Comparison of ENCODE assay signal across 9 cellular contexts in the genomic region with DNA sequence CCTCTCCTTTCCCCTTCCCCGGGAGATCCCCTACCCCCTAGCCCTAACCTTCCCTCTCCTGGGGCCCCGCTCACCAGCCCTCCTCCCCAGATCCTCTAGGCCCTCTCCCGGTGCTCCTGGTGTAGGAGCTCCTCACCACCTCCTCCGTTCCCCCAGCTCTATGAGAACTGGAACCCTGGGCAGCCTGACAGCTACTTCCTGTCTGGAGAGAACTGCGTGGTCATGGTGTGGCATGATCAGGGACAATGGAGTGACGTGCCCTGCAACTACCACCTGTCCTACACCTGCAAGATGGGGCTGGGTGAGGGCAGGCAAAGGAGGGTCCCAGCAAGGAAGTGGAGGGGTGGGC. TPM values are rescaled to one million over a fixed set of nuclear protein-coding genes. Genes with fewer than 3 reads are reported as not detected.
A peak's percentile ranks its signal among the peaks of the same experiment; 100 is the strongest.
DNase-seq lines count a peak whose midpoint lies in the region; ATAC-seq and TF ChIP-seq lines count a peak whose summit lies in the region.
"Had no signal": no experiment of that assay in that cellular context is flagged by ENCODE, and none has a peak within 500 bp of the region (broad histone marks: within the 10 kb centered on the region; RNA-seq: fewer than 3 reads in every experiment).

No MANE protein-coding gene starts in this region.

- peaks cover 21% of the 10 kb centered on the region for H3F3A ChIP-seq in SK-N-SH (replicated peaks; ENCODE audit: insufficient read depth)

- H3K9me3 ChIP-seq in SK-N-SH (no peaks in the 10 kb centered on the region), skeletal muscle tissue (ENCODE audit: control insufficient read depth in 3 of 3, low read length in 3 of 3) (no peaks in the 10 kb centered on the region)
- H3K9me3 ChIP-seq: right atrium auricular region had no signal

- POLR2A ChIA-PET in SK-N-SH (lab: Yijun Ruan, JAX) = no interaction called here

- DNase-seq in SK-N-SH (no peak), NCI-H1417 treated with DMSO at 0.1 percent for 48 hours (lab: John Stamatoyannopoulos, UW) (no peak)
- DNase-seq: NCI-H2081 treated with DMSO at 0.1 percent for 48 hours had no signal

- no peak overlapping the region for H3K4me3 ChIP-seq in SK-N-SH (ENCODE audit: low read depth in 2 of 2, low read length in 1 of 2)
- H3K4me3 ChIP-seq in skeletal muscle tissue (ENCODE audit: low read length in 3 of 3) = peak overlapping the region in 1 of 3 donors; percentile 24

- H4K20me1 ChIP-seq in SK-N-SH (ENCODE audit: insufficient read depth) = peaks cover 3% of the 10 kb centered on the region; the same call in 1 of the 2 replicates

- ATAC-seq in SK-N-SH treated with all-trans-retinoic acid at 6 μM for 48 hours (no peak), GM18519 (IDR thresholded peaks at IDR 0.05; ENCODE audit: low FRiP score, unreplicated experiment) (no peak)

- H3K9ac ChIP-seq in SK-N-SH (no peak overlapping the region), skeletal muscle tissue (ENCODE audit: low read depth in 1 of 3, low read length in 3 of 3) (peak overlapping the region in 2 of 3 donors; percentile 25 to 43)

- no peak overlapping the region for H3K27ac ChIP-seq in SK-N-SH (ENCODE audit: low read depth in 2 of 2, low read length in 1 of 2)
- H3K27ac ChIP-seq in angular gyrus (ENCODE audit: low read depth, low read length) = peak overlapping the region; percentile 58
- no peak overlapping the region for H3K27ac ChIP-seq in skeletal muscle tissue (ENCODE audit: low read depth, low read length)

- no peaks in the 10 kb centered on the region for H3K79me2 ChIP-seq in SK-N-SH (ENCODE audit: insufficient read depth)

- TF ChIP-seq EP300 in SK-N-SH (IDR thresholded peaks at IDR 0.05; ENCODE audit: borderline replicate concordance in 1 of 2, low read depth in 1 of 2, low read length in 1 of 2) = no peak

- no peak for TF ChIP-seq CTCF in SK-N-SH (IDR thresholded peaks at IDR 0.05)

- 55% methylated on average over 6 of the region's 6 CpGs for WGBS in SK-N-SH (ENCODE audit: low lambda C conversion rate)

- TF ChIP-seq RAD21 in SK-N-SH (IDR thresholded peaks at IDR 0.05; ENCODE audit: low read length) = no peak

- H3K4me1 ChIP-seq in SK-N-SH (ENCODE audit: control insufficient read depth in 1 of 2, insufficient read depth in 2 of 2, low read depth in 1 of 2, low read length in 1 of 2) = peaks cover 33 to 43% of the 10 kb centered on the region in 2 experiments; a peak in 3 of 4 replicates
- peaks cover 46 to 63% (median 55%) of the 10 kb centered on the region in 3 donors for H3K4me1 ChIP-seq in skeletal muscle tissue (ENCODE audit: control insufficient read depth in 3 of 3, insufficient read depth in 3 of 3, low read length in 3 of 3)

- CTCF ChIA-PET in SK-N-SH (lab: Yijun Ruan, JAX) = interaction anchor here (0.6 to 13.1 kb wide), 24 partner anchors 8 to 274 kb away, joined by 3 to 682 read pairs (median 5); a partner anchor contains a TSS

- H3K27me3 ChIP-seq in SK-N-SH (ENCODE audit: insufficient read depth) = no peaks in the 10 kb centered on the region
- peaks cover 19 to 37% (median 25%) of the 10 kb centered on the region in 3 donors for H3K27me3 ChIP-seq in skeletal muscle tissue (ENCODE audit: control insufficient read depth in 3 of 3, insufficient read depth in 3 of 3, low read length in 3 of 3)
- H3K27me3 ChIP-seq: right atrium auricular region had no signal

- H3K4me2 ChIP-seq in SK-N-SH = peak overlapping the region; percentile 68; the same call in 1 of the 2 replicates

- no peaks in the 10 kb centered on the region for H3K9me2 ChIP-seq in SK-N-SH

- H3K36me3 ChIP-seq in SK-N-SH (replicated peaks in 1 of 2; ENCODE audit: control insufficient read depth in 1 of 2, insufficient read depth in 2 of 2, low read length in 1 of 2) (no peaks in the 10 kb centered on the region), skeletal muscle tissue (ENCODE audit: control insufficient read depth in 3 of 3, insufficient read depth in 3 of 3, low read length in 3 of 3) (no peaks in the 10 kb centered on the region)
- H3K36me3 ChIP-seq: right atrium auricular region had no signal

- no peak overlapping the region for H2AFZ ChIP-seq in SK-N-SH (ENCODE audit: low read depth)

TF ChIP-seq in SK-N-SH, 30 proteins besides CTCF, POLR2A, EP300 and RAD21:
- TF ChIP-seq MXI1 (IDR thresholded peaks at IDR 0.05; ENCODE audit: low read depth, low read length) (no peak), RXRA (IDR thresholded peaks at IDR 0.05; ENCODE audit: borderline replicate concordance, low read depth) (no peak), FOXM1 (IDR thresholded peaks at IDR 0.05; ENCODE audit: low read depth) (no peak), SMC3 (IDR thresholded peaks at IDR 0.05; ENCODE audit: low read depth, low read length) (no peak), SIN3A (IDR thresholded peaks at IDR 0.05; ENCODE audit: borderline replicate concordance, low read depth, low read length) (no peak), RFX5 (IDR thresholded peaks at IDR 0.05; ENCODE audit: low read length) (no peak), ELF1 (IDR thresholded peaks at IDR 0.05) (no peak)
- TF ChIP-seq, protein P1, sequence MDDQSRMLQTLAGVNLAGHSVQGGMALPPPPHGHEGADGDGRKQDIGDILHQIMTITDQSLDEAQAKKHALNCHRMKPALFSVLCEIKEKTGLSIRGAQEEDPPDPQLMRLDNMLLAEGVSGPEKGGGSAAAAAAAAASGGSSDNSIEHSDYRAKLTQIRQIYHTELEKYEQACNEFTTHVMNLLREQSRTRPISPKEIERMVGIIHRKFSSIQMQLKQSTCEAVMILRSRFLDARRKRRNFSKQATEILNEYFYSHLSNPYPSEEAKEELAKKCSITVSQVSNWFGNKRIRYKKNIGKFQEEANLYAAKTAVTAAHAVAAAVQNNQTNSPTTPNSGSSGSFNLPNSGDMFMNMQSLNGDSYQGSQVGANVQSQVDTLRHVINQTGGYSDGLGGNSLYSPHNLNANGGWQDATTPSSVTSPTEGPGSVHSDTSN (IDR thresholded peaks at IDR 0.05) = no peak
- TF ChIP-seq, protein P2, sequence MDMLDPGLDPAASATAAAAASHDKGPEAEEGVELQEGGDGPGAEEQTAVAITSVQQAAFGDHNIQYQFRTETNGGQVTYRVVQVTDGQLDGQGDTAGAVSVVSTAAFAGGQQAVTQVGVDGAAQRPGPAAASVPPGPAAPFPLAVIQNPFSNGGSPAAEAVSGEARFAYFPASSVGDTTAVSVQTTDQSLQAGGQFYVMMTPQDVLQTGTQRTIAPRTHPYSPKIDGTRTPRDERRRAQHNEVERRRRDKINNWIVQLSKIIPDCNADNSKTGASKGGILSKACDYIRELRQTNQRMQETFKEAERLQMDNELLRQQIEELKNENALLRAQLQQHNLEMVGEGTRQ (IDR thresholded peaks at IDR 0.05; ENCODE audit: borderline replicate concordance, low read depth, low read length) = no peak
TF ChIP-seq in SK-N-SH: peak in this region for 0.

TF ChIP-seq in SK-N-SH treated with all-trans-retinoic acid at 6 μM for 48 hours, 23 proteins besides CTCF, POLR2A, EP300 and RAD21:
- TF ChIP-seq TCF4 (CRISPR knock-in tag; IDR thresholded peaks at IDR 0.05; ENCODE audit: borderline replicate concordance) (no peak), OSR1 (CRISPR knock-in tag; IDR thresholded peaks at IDR 0.05) (no peak), TOX (CRISPR knock-in tag; IDR thresholded peaks at IDR 0.05; ENCODE audit: borderline replicate concordance) (no peak)
- TF ChIP-seq, protein P3, sequence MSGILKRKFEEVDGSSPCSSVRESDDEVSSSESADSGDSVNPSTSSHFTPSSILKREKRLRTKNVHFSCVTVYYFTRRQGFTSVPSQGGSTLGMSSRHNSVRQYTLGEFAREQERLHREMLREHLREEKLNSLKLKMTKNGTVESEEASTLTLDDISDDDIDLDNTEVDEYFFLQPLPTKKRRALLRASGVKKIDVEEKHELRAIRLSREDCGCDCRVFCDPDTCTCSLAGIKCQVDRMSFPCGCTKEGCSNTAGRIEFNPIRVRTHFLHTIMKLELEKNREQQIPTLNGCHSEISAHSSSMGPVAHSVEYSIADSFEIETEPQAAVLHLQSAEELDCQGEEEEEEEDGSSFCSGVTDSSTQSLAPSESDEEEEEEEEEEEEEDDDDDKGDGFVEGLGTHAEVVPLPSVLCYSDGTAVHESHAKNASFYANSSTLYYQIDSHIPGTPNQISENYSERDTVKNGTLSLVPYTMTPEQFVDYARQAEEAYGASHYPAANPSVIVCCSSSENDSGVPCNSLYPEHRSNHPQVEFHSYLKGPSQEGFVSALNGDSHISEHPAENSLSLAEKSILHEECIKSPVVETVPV (CRISPR knock-in tag; IDR thresholded peaks at IDR 0.05) = no peak

RNA-seq across cellular contexts. Expression of a gene that starts 16.0 kb away (rescaled TPM):
- polyA plus RNA-seq in SK-N-SH (2012; rRNA removed) = 0.13 and 0.25 TPM in 2 replicates
- polyA plus RNA-seq in SK-N-SH (2012; cell fraction: cytosol; rRNA removed) = 0.08 and 0.25 TPM in 2 replicates
- polyA plus RNA-seq in SK-N-SH (2012; cell fraction: nucleus; rRNA removed) = 0.10 and 0.20 TPM in 2 replicates
- under 0.01 TPM for total RNA-seq in skeletal muscle tissue
- total RNA-seq: right atrium auricular region had no signal

RNA-seq across cellular contexts. Expression of a gene that starts 19.3 kb away (rescaled TPM):
- polyA plus RNA-seq in SK-N-SH (2012; rRNA removed) = 12.6 and 15.8 TPM in 2 replicates
- polyA plus RNA-seq in SK-N-SH (2012; cell fraction: cytosol; rRNA removed) = 10.5 and 12.5 TPM in 2 replicates
- polyA plus RNA-seq in SK-N-SH (2012; cell fraction: nucleus; rRNA removed) = 28.7 and 40.4 TPM in 2 replicates
- 494 TPM for total RNA-seq in skeletal muscle tissue

RNA-seq across cellular contexts. Expression of a gene that starts 38.7 kb away (rescaled TPM):
- polyA plus RNA-seq in SK-N-SH (2012; rRNA removed) = 0.10 and 0.20 TPM in 2 replicates
- not detected in 2 replicates for polyA plus RNA-seq in SK-N-SH (2012; cell fraction: cytosol; rRNA removed)
- polyA plus RNA-seq in SK-N-SH (2012; cell fraction: nucleus; rRNA removed) = 0.98 and 1.1 TPM in 2 replicates
- total RNA-seq in skeletal muscle tissue = 0.52 TPM
- total RNA-seq: HT1080 had no signal

RNA-seq across cellular contexts. Expression of a gene that starts 47.4 kb away (rescaled TPM):
- polyA plus RNA-seq in SK-N-SH (2012; rRNA removed) = 13.3 and 42.1 TPM in 2 replicates
- 27.0 TPM in 2 replicates for polyA plus RNA-seq in SK-N-SH (2012; cell fraction: cytosol; rRNA removed)
- 21.2 and 48.9 TPM in 2 replicates for polyA plus RNA-seq in SK-N-SH (2012; cell fraction: nucleus; rRNA removed)
- 57.4 TPM for total RNA-seq in skeletal muscle tissue

RNA-seq across cellular contexts. Expression of a gene that starts 56.7 kb away (rescaled TPM):
- 36.6 and 46.8 TPM in 2 replicates for polyA plus RNA-seq in SK-N-SH (2012; rRNA removed)
- polyA plus RNA-seq in SK-N-SH (2012; cell fraction: cytosol; rRNA removed) = 45.1 and 47.1 TPM in 2 replicates
- polyA plus RNA-seq in SK-N-SH (2012; cell fraction: nucleus; rRNA removed) = 41.7 and 60.0 TPM in 2 replicates
- total RNA-seq in skeletal muscle tissue = 10.4 TPM
